Comparison of ENCODE assay signal across 15 cellular contexts in genomic region chr16:57276596-57276995, GRCh38. TPM values are rescaled to one million over a fixed set of nuclear protein-coding genes. Genes with fewer than 3 reads are reported as not detected.
DNase-seq lines count a peak whose midpoint lies in the region; ATAC-seq, FAIRE-seq and TF ChIP-seq lines count a peak whose summit lies in the region.
"Had no signal": no experiment of that assay in that cellular context is flagged by ENCODE, and none has a peak within 500 bp of the region (broad histone marks: within the 10 kb centered on the region; RNA-seq: fewer than 3 reads in every experiment).

No MANE protein-coding gene starts in this region.

- H3K9me3 ChIP-seq in HEK293 (ENCODE audit: control insufficient read depth, insufficient read depth, low read depth, low read length): no peaks in the 10 kb centered on the region
- no peaks in the 10 kb centered on the region for H3K9me3 ChIP-seq in RWPE2 (ENCODE audit: severe bottlenecking)
- no peaks in the 10 kb centered on the region for H3K9me3 ChIP-seq in sigmoid colon
- H3K9me3 ChIP-seq: SJSA1 had no signal

- no peak for FAIRE-seq in HTR-8/SVneo (lab: Jason Lieb, UNC)
- FAIRE-seq: colon had no signal

- DNase-seq in RWPE2 (ENCODE audit: low spot score) (no peak), fibroblast of the aortic adventitia (ENCODE audit: low read depth) (peak; percentile 35), sigmoid colon (peak; percentile 62), HTR-8/SVneo (ENCODE audit: insufficient read length, low spot score) (no peak), HPDE6-E6E7 (ENCODE audit: extremely low spot score) (no peak)
- DNase-seq in activated CD4-positive, alpha-beta T cell treated with anti-CD3 and anti-CD28 coated beads for 4 hours: no peak
- DNase-seq: activated CD4-positive, alpha-beta T cell treated with anti-CD3 and anti-CD28 coated beads for 48 hours; activated gamma-delta T cell treated with Interleukin-2 at 50 U/mL for 16 hours; NCI-H446; stimulated activated naive CD8-positive, alpha-beta T cell treated with anti-CD3 and anti-CD28 coated beads, Interleukin-15, amount 100 ng/mL, for 72 hours had no signal

- CTCF ChIA-PET in HEK293 (lab: Yijun Ruan, JAX): interaction anchor here (0.6 to 1.4 kb wide), 2 partner anchors 24 to 1359 kb away, joined by 3 read pairs; no protein-coding TSS in a partner anchor

- TF ChIP-seq POLR2A in sigmoid colon (IDR thresholded peaks at IDR 0.05): no peak

- H3K27me3 ChIP-seq in RWPE2 (ENCODE audit: insufficient read depth, poor library complexity, severe bottlenecking): no peaks in the 10 kb centered on the region
- H3K27me3 ChIP-seq in sigmoid colon: no peaks in the 10 kb centered on the region
- H3K27me3 ChIP-seq: SJSA1 had no signal

- H3K4me1 ChIP-seq in HEK293 (ENCODE audit: control insufficient read depth, insufficient read depth, low read length) (no peaks in the 10 kb centered on the region), RWPE2 (ENCODE audit: insufficient read depth, poor library complexity, severe bottlenecking) (peaks cover 41% of the 10 kb centered on the region), sigmoid colon (no peaks in the 10 kb centered on the region)

- intact Hi-C loops in sigmoid colon (cut with DNase I): no loop called here

- WGBS in sigmoid colon, 2 donors: 44 to 65% methylated on average over 5 of the region's 5 CpGs

- TF ChIP-seq EP300 in sigmoid colon (IDR thresholded peaks at IDR 0.05): no peak

- H3K27ac ChIP-seq in HEK293 (ENCODE audit: extremely low read depth, low read depth, low read length): no peak overlapping the region
- peak overlapping the region; percentile 97 for H3K27ac ChIP-seq in RWPE2 (ENCODE audit: poor library complexity, severe bottlenecking)
- H3K27ac ChIP-seq in sigmoid colon: no peak overlapping the region

- H3K4me3 ChIP-seq in HEK293 (ENCODE audit: low read depth, low read length) (no peak overlapping the region), RWPE2 (ENCODE audit: severe bottlenecking) (no peak overlapping the region), fibroblast of the aortic adventitia (ENCODE audit: low read depth, low read length) (no peak overlapping the region), sigmoid colon (no peak overlapping the region)
- H3K4me3 ChIP-seq: lung, SJSA1 had no signal

- H3K36me3 ChIP-seq in HEK293 (ENCODE audit: control insufficient read depth in 2 of 2, insufficient read depth in 1 of 2, low read length in 2 of 2) (no peaks in the 10 kb centered on the region), RWPE2 (ENCODE audit: low read depth) (no peaks in the 10 kb centered on the region), sigmoid colon (no peaks in the 10 kb centered on the region)
- H3K36me3 ChIP-seq: SJSA1 had no signal

- peak; percentile 59 for ATAC-seq in RWPE2 (ENCODE audit: low read depth)
- ATAC-seq in HG03432 (IDR thresholded peaks at IDR 0.05; ENCODE audit: unreplicated experiment): no peak

- no peak for TF ChIP-seq CTCF in HEK293 (tag by site-specific recombination; IDR thresholded peaks at IDR 0.05)
- peak; percentile 35 for TF ChIP-seq CTCF in RWPE2 (IDR thresholded peaks at IDR 0.05; ENCODE audit: poor library complexity, severe bottlenecking)
- TF ChIP-seq CTCF in fibroblast of the aortic adventitia (IDR thresholded peaks at IDR 0.05; ENCODE audit: insufficient read depth, low read length): no peak
- no peak for TF ChIP-seq CTCF in sigmoid colon (IDR thresholded peaks at IDR 0.05)

- POLR2A ChIA-PET in HEK293 (lab: Yijun Ruan, JAX): no interaction called here

TF ChIP-seq in HEK293, 187 proteins besides CTCF, POLR2A, EP300 and RAD21:
- TF ChIP-seq ZBTB44 (tag by site-specific recombination; IDR thresholded peaks at IDR 0.05) (0 out of 2 replicates have a peak, but pooled peaks have one; percentile 24), KLF16 (tag by site-specific recombination; IDR thresholded peaks at IDR 0.05) (no peak)

RNA-seq across cellular contexts. Expression of gene PLLP, which starts 7.9 kb away (rescaled TPM):
- total RNA-seq in fibroblast of the aortic adventitia (ENCODE audit: low replicate concordance) (under 0.01 TPM in 1 of 2 replicates, not detected in the other), sigmoid colon (1 to 10 TPM in 3 of 4 donors, under 1 TPM in 1; 0.99 to 4.7 (median 2.8) TPM)
- 10 to 100 TPM in 1 of 3 donors, 1 to 10 TPM in 2; 4.2 to 10.2 (median 8.0) TPM for polyA plus RNA-seq in sigmoid colon
- total RNA-seq: SJSA1 had no signal

RNA-seq across cellular contexts. Expression of gene ARL2BP, which starts 31.5 kb away (rescaled TPM):
- total RNA-seq in fibroblast of the aortic adventitia (ENCODE audit: low replicate concordance): 65.3 and 127 TPM in 2 replicates
- 10 to 100 TPM; 64.7 to 85.6 (median 74.4) TPM for total RNA-seq in sigmoid colon
- 10 to 100 TPM; 28.6 to 39.0 (median 36.8) TPM for polyA plus RNA-seq in sigmoid colon

Comparison
In these comparisons a context has a peak if more than half of its experiments do, and no peak if none do; other contexts are left out.
1. DNase-seq: peak in fibroblast of the aortic adventitia (single experiment) and sigmoid colon (single experiment); none in RWPE2 (single experiment), activated CD4-positive, alpha-beta T cell treated with anti-CD3 and anti-CD28 coated beads for 4 hours (0 of 2), HTR-8/SVneo (single experiment) and HPDE6-E6E7 (single experiment).